ENCODE assay signal across 21 cellular contexts in the genomic region with DNA sequence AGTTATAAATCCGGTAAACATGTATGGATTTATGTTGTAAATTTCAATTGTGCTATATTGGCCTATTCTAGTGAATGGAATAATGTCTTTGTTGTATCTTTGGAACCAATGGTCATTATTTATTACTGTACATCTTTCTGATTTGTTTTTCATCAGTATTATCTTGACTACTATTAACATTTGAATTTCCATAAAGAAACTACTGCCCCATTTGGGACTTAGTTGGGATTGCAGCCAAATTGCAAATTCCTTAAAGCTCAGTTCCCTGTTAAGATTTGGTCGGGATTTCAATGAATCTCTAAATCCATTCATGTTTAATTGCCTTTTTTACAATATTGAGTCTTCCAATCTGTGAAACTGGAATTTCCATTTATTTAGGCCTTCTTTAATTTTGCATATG.
DNase-seq lines count a peak whose midpoint lies in the region; ATAC-seq and TF ChIP-seq lines count a peak whose summit lies in the region.
"Had no signal": no experiment of that assay in that cellular context is flagged by ENCODE, and none has a peak within 500 bp of the region (broad histone marks: within the 10 kb centered on the region; RNA-seq: fewer than 3 reads in every experiment).

No MANE protein-coding gene starts in this region.

- no peaks in the 10 kb centered on the region for H3K27me3 ChIP-seq in MM.1S (replicated peaks; ENCODE audit: insufficient read depth, low read length)
- H3K27me3 ChIP-seq: BLaER1 treated with 17β-estradiol and CSF1 and Interleukin-3, amounts not matched to agents 10 nM and 100 nM; cardiac muscle cell; vagina had no signal

- H3K27me3 Mint-ChIP-seq in progenitor cell of endocrine pancreas = no peaks in the 10 kb centered on the region
- H3K27me3 Mint-ChIP-seq: activated naive CD8-positive, alpha-beta T cell treated with anti-CD3 and anti-CD28 coated beads, Interleukin-2, amount 10 ng/mL, durations not matched to agents 7 days and 5 days; activated T-helper 17 cell treated with anti-CD3 and anti-CD28 coated beads, Interleukin-2, amount 50 U/mL, for 72 hours had no signal

- no peaks in the 10 kb centered on the region for H3K36me3 Mint-ChIP-seq in progenitor cell of endocrine pancreas (ENCODE audit: insufficient read depth)
- H3K36me3 Mint-ChIP-seq: activated naive CD8-positive, alpha-beta T cell treated with anti-CD3 and anti-CD28 coated beads, Interleukin-2, amount 10 ng/mL, durations not matched to agents 7 days and 5 days; mesothelial cell of epicardium had no signal

- no peaks in the 10 kb centered on the region for H4K20me1 ChIP-seq in MM.1S (ENCODE audit: insufficient read depth, low read length)
- H4K20me1 ChIP-seq: BLaER1 treated with 17β-estradiol and CSF1 and Interleukin-3, amounts not matched to agents 10 nM and 100 nM had no signal

- H3K4me1 Mint-ChIP-seq in progenitor cell of endocrine pancreas (ENCODE audit: low read depth) = no peaks in the 10 kb centered on the region
- H3K4me1 Mint-ChIP-seq: activated naive CD8-positive, alpha-beta T cell treated with anti-CD3 and anti-CD28 coated beads, Interleukin-2, amount 10 ng/mL, durations not matched to agents 7 days and 5 days; activated T-helper 17 cell treated with anti-CD3 and anti-CD28 coated beads, Interleukin-2, amount 50 U/mL, for 72 hours had no signal

- H3K9me3 Mint-ChIP-seq in progenitor cell of endocrine pancreas (ENCODE audit: low read depth) = no peaks in the 10 kb centered on the region
- H3K9me3 Mint-ChIP-seq: activated naive CD8-positive, alpha-beta T cell treated with anti-CD3 and anti-CD28 coated beads, Interleukin-2, amount 10 ng/mL, durations not matched to agents 7 days and 5 days; mesothelial cell of epicardium had no signal

- H3K4me1 ChIP-seq in MM.1S (ENCODE audit: low read length) = no peaks in the 10 kb centered on the region
- H3K4me1 ChIP-seq: vagina had no signal

- H3K36me3 ChIP-seq in MM.1S (replicated peaks; ENCODE audit: insufficient read depth, low read length) = no peaks in the 10 kb centered on the region
- H3K36me3 ChIP-seq: BLaER1 treated with 17β-estradiol and CSF1 and Interleukin-3, amounts not matched to agents 10 nM and 100 nM; cardiac muscle cell; vagina had no signal

- ATAC-seq in GM21717 (IDR thresholded peaks at IDR 0.05; ENCODE audit: unreplicated experiment) = no peak
- ATAC-seq: activated T-helper 17 cell treated with anti-CD3 and anti-CD28 coated beads, Interleukin-2, amount 50 U/mL, for 72 hours; left cardiac atrium had no signal

- no peaks in the 10 kb centered on the region for H3K79me2 ChIP-seq in MM.1S (ENCODE audit: low read length)

- no peak overlapping the region for H2AFZ ChIP-seq in MM.1S (ENCODE audit: low read length)

- H3K9me3 ChIP-seq in MM.1S (replicated peaks; ENCODE audit: insufficient read depth, low read length) = no peaks in the 10 kb centered on the region
- H3K9me3 ChIP-seq: BLaER1 treated with 17β-estradiol and CSF1 and Interleukin-3, amounts not matched to agents 10 nM and 100 nM; vagina had no signal

- H3K4me3 Mint-ChIP-seq in progenitor cell of endocrine pancreas (ENCODE audit: low read depth) = no peak overlapping the region
- H3K4me3 Mint-ChIP-seq: activated naive CD8-positive, alpha-beta T cell treated with anti-CD3 and anti-CD28 coated beads, Interleukin-2, amount 10 ng/mL, durations not matched to agents 7 days and 5 days; activated T-helper 17 cell treated with anti-CD3 and anti-CD28 coated beads, Interleukin-2, amount 50 U/mL, for 72 hours; mesothelial cell of epicardium had no signal

- H3K9ac ChIP-seq in MM.1S (ENCODE audit: low read length) = no peak overlapping the region
- H3K9ac ChIP-seq: BLaER1 treated with 17β-estradiol and CSF1 and Interleukin-3, amounts not matched to agents 10 nM and 100 nM; KMS-11 had no signal

- H3K4me3 ChIP-seq in epithelial cell of esophagus (ENCODE audit: low read length) = no peak overlapping the region
- no peak overlapping the region for H3K4me3 ChIP-seq in MM.1S (ENCODE audit: low read length)
- H3K4me3 ChIP-seq: BLaER1 treated with 17β-estradiol and CSF1 and Interleukin-3, amounts not matched to agents 10 nM and 100 nM; cardiac muscle cell; vagina had no signal

- H3K27ac Mint-ChIP-seq in progenitor cell of endocrine pancreas = no peak overlapping the region
- H3K27ac Mint-ChIP-seq: activated naive CD8-positive, alpha-beta T cell treated with anti-CD3 and anti-CD28 coated beads, Interleukin-2, amount 10 ng/mL, durations not matched to agents 7 days and 5 days; activated T-helper 17 cell treated with anti-CD3 and anti-CD28 coated beads, Interleukin-2, amount 50 U/mL, for 72 hours; mesothelial cell of epicardium had no signal

- peak; percentile 0 to 9 for DNase-seq in NCI-H524 (lab: John Stamatoyannopoulos, UW)
- DNase-seq in NCI-H524 treated with DMSO at 0.1 percent for 48 hours (lab: John Stamatoyannopoulos, UW) = no peak
- peak; percentile 1 for DNase-seq in OCI-M1 (lab: John Stamatoyannopoulos, UW)
- DNase-seq in epithelial cell of esophagus (ENCODE audit: low read depth) = peak; percentile 34
- DNase-seq in progenitor cell of endocrine pancreas (ENCODE audit: low spot score, unreplicated experiment) = no peak
- no peak for DNase-seq in MM.1S
- DNase-seq in middle frontal gyrus (ENCODE audit: extremely low spot score, low spot score) = no peak
- DNase-seq: activated CD4-positive, alpha-beta T cell treated with anti-CD3 and anti-CD28 coated beads for 48 hours; activated naive CD8-positive, alpha-beta T cell treated with anti-CD3 and anti-CD28 coated beads, Interleukin-2, amount 10 ng/mL, durations not matched to agents 7 days and 5 days; DMS79; erythroblast; left cardiac atrium; NCI-H1105; stimulated activated CD8-positive, alpha-beta memory T cell treated with anti-CD3 and anti-CD28 coated beads, Interleukin-4, amount 100 ng/mL, for 48 hours had no signal

- peak; percentile 64 for TF ChIP-seq CTCF in epithelial cell of esophagus (IDR thresholded peaks at IDR 0.05; ENCODE audit: insufficient read depth, low read depth, low read length, missing control alignments)
- TF ChIP-seq CTCF in progenitor cell of endocrine pancreas (IDR thresholded peaks at IDR 0.05; ENCODE audit: unreplicated experiment) = peak; percentile 34
- no peak for TF ChIP-seq CTCF in MM.1S (IDR thresholded peaks at IDR 0.05; ENCODE audit: low read length)

- H3K9me2 ChIP-seq in MM.1S (replicated peaks; ENCODE audit: insufficient read depth, low read length) = no peaks in the 10 kb centered on the region

- no peak overlapping the region for H3K27ac ChIP-seq in MM.1S (ENCODE audit: low read length)
- H3K27ac ChIP-seq: BLaER1 treated with 17β-estradiol and CSF1 and Interleukin-3, amounts not matched to agents 10 nM and 100 nM; cardiac muscle cell; KMS-11; vagina had no signal

- no peaks in the 10 kb centered on the region for H3F3A ChIP-seq in MM.1S (ENCODE audit: insufficient read depth, low read length)

- no peak overlapping the region for H3K4me2 ChIP-seq in MM.1S (ENCODE audit: low read depth, low read length)
- H3K4me2 ChIP-seq: BLaER1 treated with 17β-estradiol and CSF1 and Interleukin-3, amounts not matched to agents 10 nM and 100 nM; KMS-11 had no signal

Comparison
In these comparisons a context has a peak if more than half of its experiments do, and no peak if none do; other contexts are left out.
1. DNase-seq: peak in NCI-H524 (2 of 2), OCI-M1 (single experiment) and epithelial cell of esophagus (single experiment); none in NCI-H524 treated with DMSO at 0.1 percent for 48 hours (single experiment), progenitor cell of endocrine pancreas (single experiment), MM.1S (single experiment) and middle frontal gyrus (single experiment).